Comparison of ENCODE assay signal across 1 cellular context in genomic region chr22:20395897-20396287, GRCh38.
TF ChIP-seq lines count a peak whose summit lies in the region.

No MANE protein-coding gene starts in this region.

TF ChIP-seq in K562, 482 proteins besides CTCF, POLR2A, EP300 and RAD21:
- TF ChIP-seq SMAD4 (CRISPR knock-in tag; conservative IDR thresholded peaks at IDR 0.05): 0 out of 2 replicates have a peak, but pooled peaks have one; percentile 0
- peak; percentile 89 for TF ChIP-seq SPI1 (IDR thresholded peaks at IDR 0.05; ENCODE audit: borderline replicate concordance, low read depth, low read length)
- TF ChIP-seq KAT2B (IDR thresholded peaks at IDR 0.05; ENCODE audit: low read depth, low read length): peak; percentile 57
- TF ChIP-seq MYC (IDR thresholded peaks at IDR 0.05; ENCODE audit: low read depth, low read length): 0 out of 2 replicates have a peak, but pooled peaks have one; percentile 21
- TF ChIP-seq MYC (CRISPR knock-in tag; IDR thresholded peaks at IDR 0.05; ENCODE audit: borderline replicate concordance, low read depth): no peak
- no peak for TF ChIP-seq CREBBP (IDR thresholded peaks at IDR 0.05; ENCODE audit: low read depth, low read length)
- 0 out of 2 replicates have a peak, but pooled peaks have one; percentile 1 for TF ChIP-seq ELF2 (CRISPR knock-in tag; IDR thresholded peaks at IDR 0.05)
- TF ChIP-seq PHB (CRISPR knock-in tag; IDR thresholded peaks at IDR 0.05): 0 out of 2 replicates have a peak, but pooled peaks have one; percentile 21
- TF ChIP-seq ILF3 (IDR thresholded peaks at IDR 0.05; ENCODE audit: borderline replicate concordance): no peak
- TF ChIP-seq ZNF668 (CRISPR knock-in tag; IDR thresholded peaks at IDR 0.05): 0 out of 2 replicates have a peak, but pooled peaks have one; percentile 42
- no peak for TF ChIP-seq ZFP36 (IDR thresholded peaks at IDR 0.05; ENCODE audit: low read depth, low read length, partially characterized antibody)
